15 cellular contexts compared by ENCODE assay signal in genomic region chr1:32503153-32503552, GRCh38. TPM values are rescaled to one million over a fixed set of nuclear protein-coding genes. Genes with fewer than 3 reads are reported as not detected.
DNase-seq lines count a peak whose midpoint lies in the region; ATAC-seq and TF ChIP-seq lines count a peak whose summit lies in the region.
"Had no signal": no experiment of that assay in that cellular context is flagged by ENCODE, and none has a peak within 500 bp of the region (broad histone marks: within the 10 kb centered on the region; RNA-seq: fewer than 3 reads in every experiment).

No MANE protein-coding gene starts in this region.

- POLR2A ChIA-PET in SK-N-SH (lab: Yijun Ruan, JAX), result no interaction called here

- no peak for TF ChIP-seq RAD21 in SK-N-SH (IDR thresholded peaks at IDR 0.05; ENCODE audit: low read length)

- H3K79me2 ChIP-seq in trophoblast cell (ENCODE audit: control insufficient read depth, insufficient read depth, low read length, poor library complexity), result peaks cover 5% of the 10 kb centered on the region
- no peaks in the 10 kb centered on the region for H3K79me2 ChIP-seq in SK-N-SH (ENCODE audit: insufficient read depth)

- H3K36me3 ChIP-seq in heart left ventricle (no peaks in the 10 kb centered on the region), esophagus squamous epithelium (no peaks in the 10 kb centered on the region), trophoblast cell (ENCODE audit: control insufficient read depth in 1 of 2, insufficient read depth in 2 of 2, low read length in 2 of 2) (no peaks in the 10 kb centered on the region), uterus (no peaks in the 10 kb centered on the region), SK-N-SH (replicated peaks in 1 of 2; ENCODE audit: control insufficient read depth in 1 of 2, insufficient read depth in 2 of 2, low read length in 1 of 2) (no peaks in the 10 kb centered on the region)
- H3K36me3 ChIP-seq: BLaER1 had no signal

- peaks cover 16% of the 10 kb centered on the region for H3K79me1 ChIP-seq in trophoblast cell (ENCODE audit: low read length)

- no peak overlapping the region for H2BK5ac ChIP-seq in trophoblast cell (ENCODE audit: low read depth, low read length, poor library complexity)

- no peak overlapping the region for H2AK5ac ChIP-seq in trophoblast cell (ENCODE audit: low read length)

- no peak for TF ChIP-seq CTCF in heart left ventricle (IDR thresholded peaks at IDR 0.05)
- TF ChIP-seq CTCF in esophagus squamous epithelium (IDR thresholded peaks at IDR 0.05), result no peak
- no peak for TF ChIP-seq CTCF in uterus (IDR thresholded peaks at IDR 0.05)
- no peak for TF ChIP-seq CTCF in SK-N-SH (IDR thresholded peaks at IDR 0.05)
- TF ChIP-seq CTCF in lower leg skin (IDR thresholded peaks at IDR 0.05), result no peak

- TF ChIP-seq EP300 in SK-N-SH (IDR thresholded peaks at IDR 0.05; ENCODE audit: borderline replicate concordance in 1 of 2, low read depth in 1 of 2, low read length in 1 of 2), result no peak

- TF ChIP-seq POLR2A in heart left ventricle (IDR thresholded peaks at IDR 0.05), result no peak
- no peak for TF ChIP-seq POLR2A in esophagus squamous epithelium (IDR thresholded peaks at IDR 0.05)
- TF ChIP-seq POLR2A in uterus (IDR thresholded peaks at IDR 0.05), result no peak
- TF ChIP-seq POLR2A in lower leg skin (IDR thresholded peaks at IDR 0.05), result no peak

- 95 to 99% (median 95%) methylated on average over 7 of the region's 7 CpGs for WGBS in heart left ventricle, 4 donors
- WGBS in esophagus squamous epithelium, 2 donors, result 80 to 88% methylated on average over 3 to 7 of the region's 7 CpGs
- no CpG with 5 or more reads among the region's 7 CpGs for WGBS in trophoblast cell (ENCODE audit: extremely low coverage, insufficient coverage, insufficient read length)
- WGBS in SK-N-SH (ENCODE audit: low lambda C conversion rate), result 90% methylated on average over 7 of the region's 7 CpGs
- 86 to 95% methylated on average over 7 of the region's 7 CpGs for WGBS in lower leg skin, 2 donors

- no peak overlapping the region for H3K14ac ChIP-seq in trophoblast cell (ENCODE audit: low read length)

- peaks cover 20% of the 10 kb centered on the region for H3F3A ChIP-seq in SK-N-SH (replicated peaks; ENCODE audit: insufficient read depth)

- no peaks in the 10 kb centered on the region for H3K9me2 ChIP-seq in SK-N-SH

- H3K9ac ChIP-seq in trophoblast cell (ENCODE audit: low read length) (no peak overlapping the region), SK-N-SH (no peak overlapping the region)
- H3K9ac ChIP-seq: BLaER1 had no signal

- intact Hi-C loops in heart left ventricle (cut with DNase I) (no loop called here), left ventricle myocardium superior (cut with micrococcal nuclease) (no loop called here), esophagus squamous epithelium (cut with DNase I) (no loop called here), uterus (cut with DNase I; ENCODE audit: low total_unique reads) (no loop called here), lower leg skin (cut with DNase I; ENCODE audit: low total_unique reads) (no loop called here)

- no peak for DNase-seq in heart left ventricle
- no peak for DNase-seq in left ventricle myocardium superior
- DNase-seq in esophagus squamous epithelium (lab: John Stamatoyannopoulos, UW), result no peak
- DNase-seq in trophoblast cell, result no peak
- no peak for DNase-seq in uterus
- no peak for DNase-seq in SK-N-SH
- no peak for DNase-seq in NCI-H2029 treated with DMSO at 0.1 percent for 48 hours (lab: John Stamatoyannopoulos, UW)
- no peak for DNase-seq in lower leg skin (ENCODE audit: low spot score in 2 of 2)
- DNase-seq: 8988T, GF-D8, Kasumi-1, NCI-H1417, NCI-H2081, NCI-H524 had no signal

- H3K27me3 ChIP-seq in heart left ventricle, result no peaks in the 10 kb centered on the region
- H3K27me3 ChIP-seq in esophagus squamous epithelium, result peaks cover 0 to 4% (median 0%) of the 10 kb centered on the region in 4 donors
- no peaks in the 10 kb centered on the region for H3K27me3 ChIP-seq in trophoblast cell (ENCODE audit: insufficient read depth, low read length)
- H3K27me3 ChIP-seq in uterus, result no peaks in the 10 kb centered on the region
- no peaks in the 10 kb centered on the region for H3K27me3 ChIP-seq in SK-N-SH (ENCODE audit: insufficient read depth)
- H3K27me3 ChIP-seq: BLaER1 had no signal

- H4K20me1 ChIP-seq in SK-N-SH (ENCODE audit: insufficient read depth), result no peaks in the 10 kb centered on the region
- H4K20me1 ChIP-seq: BLaER1 had no signal

- H3K4me1 ChIP-seq in heart left ventricle, result peaks cover 2 to 24% (median 10%) of the 10 kb centered on the region in 12 donors
- H3K4me1 ChIP-seq in esophagus squamous epithelium, result peaks cover 8 to 41% (median 19%) of the 10 kb centered on the region in 3 donors
- peaks cover 2 to 4% of the 10 kb centered on the region in 2 experiments for H3K4me1 ChIP-seq in trophoblast cell (ENCODE audit: control insufficient read depth in 1 of 2, insufficient read depth in 2 of 2, low read length in 2 of 2)
- no peaks in the 10 kb centered on the region for H3K4me1 ChIP-seq in uterus
- H3K4me1 ChIP-seq in SK-N-SH (ENCODE audit: control insufficient read depth in 1 of 2, insufficient read depth in 2 of 2, low read depth in 1 of 2, low read length in 1 of 2), result no peaks in the 10 kb centered on the region; a peak in 1 of 4 replicates

- H4K8ac ChIP-seq in trophoblast cell (ENCODE audit: low read depth, low read length), result no peak overlapping the region

- no peak overlapping the region for H2AFZ ChIP-seq in trophoblast cell (ENCODE audit: insufficient read depth, low read length, poor library complexity)
- no peak overlapping the region for H2AFZ ChIP-seq in SK-N-SH (ENCODE audit: low read depth)

- no peak overlapping the region for H3K18ac ChIP-seq in trophoblast cell (ENCODE audit: low read length)

- H3K4me2 ChIP-seq in trophoblast cell (ENCODE audit: low read length) (no peak overlapping the region), SK-N-SH (no peak overlapping the region)
- H3K4me2 ChIP-seq: BLaER1 had no signal

- H4K12ac ChIP-seq in trophoblast cell (ENCODE audit: low read depth, low read length), result no peak overlapping the region

- H2BK12ac ChIP-seq in trophoblast cell (ENCODE audit: low read length), result peak overlapping the region; percentile 11

- no peaks in the 10 kb centered on the region for H3K9me3 ChIP-seq in heart left ventricle
- H3K9me3 ChIP-seq in esophagus squamous epithelium, result no peaks in the 10 kb centered on the region
- H3K9me3 ChIP-seq in trophoblast cell (ENCODE audit: insufficient read depth, low read depth, low read length), result no peaks in the 10 kb centered on the region
- H3K9me3 ChIP-seq in uterus, result no peaks in the 10 kb centered on the region
- H3K9me3 ChIP-seq in SK-N-SH, result no peaks in the 10 kb centered on the region
- H3K9me3 ChIP-seq: BLaER1 had no signal

- CTCF ChIA-PET in SK-N-SH (lab: Yijun Ruan, JAX), result no interaction called here

- no peak overlapping the region for H4K91ac ChIP-seq in trophoblast cell (ENCODE audit: low read depth, low read length)

- H3K27ac ChIP-seq in heart left ventricle (peak overlapping the region in 7 of 12 donors; percentile 57 to 100 (median 95)), esophagus squamous epithelium (peak overlapping the region in 3 of 4 donors; percentile 19 to 99 (median 85)), trophoblast cell (ENCODE audit: low read depth, low read length) (no peak overlapping the region), uterus (peak overlapping the region; percentile 20 to 93), SK-N-SH (ENCODE audit: low read depth in 2 of 2, low read length in 1 of 2) (no peak overlapping the region)
- H3K27ac ChIP-seq: BLaER1 had no signal

- H3K4ac ChIP-seq in trophoblast cell (ENCODE audit: low read depth, low read length), result no peak overlapping the region

- no peak overlapping the region for H2BK120ac ChIP-seq in trophoblast cell (ENCODE audit: insufficient read depth, low read length, poor library complexity)

- no peak overlapping the region for H3K4me3 ChIP-seq in heart left ventricle
- no peak overlapping the region for H3K4me3 ChIP-seq in esophagus squamous epithelium
- no peak overlapping the region for H3K4me3 ChIP-seq in trophoblast cell (ENCODE audit: low read depth, low read length)
- H3K4me3 ChIP-seq in uterus, result no peak overlapping the region
- H3K4me3 ChIP-seq in SK-N-SH (ENCODE audit: low read depth in 2 of 2, low read length in 1 of 2), result no peak overlapping the region
- no peak overlapping the region for H3K4me3 ChIP-seq in lower leg skin (ENCODE audit: low read depth, poor library complexity, severe bottlenecking)
- H3K4me3 ChIP-seq: BLaER1 had no signal

- no peak overlapping the region for H3K23ac ChIP-seq in trophoblast cell (ENCODE audit: low read length)

- ATAC-seq in heart left ventricle (no peak), left ventricle myocardium superior (no peak)

TF ChIP-seq in SK-N-SH, 30 proteins besides CTCF, POLR2A, EP300 and RAD21:
- TF ChIP-seq MAX (IDR thresholded peaks at IDR 0.05; ENCODE audit: low read depth) (no peak), POLR2AphosphoS5 (IDR thresholded peaks at IDR 0.05; ENCODE audit: low read depth, low read length) (no peak), RXRA (IDR thresholded peaks at IDR 0.05; ENCODE audit: borderline replicate concordance, low read depth) (no peak)
TF ChIP-seq in SK-N-SH: peak in this region for 0.

RNA-seq across cellular contexts. Expression of gene ZBTB8A, which starts 36.1 kb away (rescaled TPM):
- total RNA-seq in heart left ventricle (1 to 10 TPM; 1.8 to 5.0 (median 3.1) TPM), left ventricle myocardium superior (2.5 TPM), esophagus squamous epithelium (1 to 10 TPM; 2.4 to 6.1 (median 2.8) TPM), uterus (10 to 100 TPM in 3 of 4 donors, 1 to 10 TPM in 1; 4.1 to 42.2 (median 17.2) TPM), lower leg skin (1 to 10 TPM in 3 of 4 donors, under 1 TPM in 1; 0.99 to 5.8 (median 2.8) TPM)
- polyA plus RNA-seq in heart left ventricle (1 to 10 TPM; 1.1 to 2.6 TPM), SK-N-SH (2012; rRNA removed) (1.3 and 1.9 TPM in 2 replicates)
- 8.5 and 9.2 TPM in 2 replicates for polyA plus RNA-seq in trophoblast cell (2013)
- 2.0 and 2.4 TPM in 2 replicates for polyA plus RNA-seq in SK-N-SH (2012; cell fraction: cytosol; rRNA removed)
- polyA plus RNA-seq in SK-N-SH (2012; cell fraction: nucleus; rRNA removed), result 0.85 and 2.3 TPM in 2 replicates

RNA-seq across cellular contexts. Expression of gene ZBTB8B, which starts 38.3 kb away (rescaled TPM):
- under 1 TPM in 1 of 9 donors, not detected in 8; 0.02 TPM for total RNA-seq in heart left ventricle
- under 1 TPM in 1 of 2 donors, not detected in 1; 0.01 TPM for polyA plus RNA-seq in heart left ventricle
- total RNA-seq in left ventricle myocardium superior, result not detected
- total RNA-seq in esophagus squamous epithelium, result not detected
- polyA plus RNA-seq in trophoblast cell (2013), result 0.69 and 0.79 TPM in 2 replicates
- 1 to 10 TPM in 1 of 4 donors, under 1 TPM in 1, not detected in 2; 0.06 to 3.6 TPM for total RNA-seq in uterus
- polyA plus RNA-seq in SK-N-SH (2012; rRNA removed), result 0.08 and 0.16 TPM in 2 replicates
- 0.08 and 0.10 TPM in 2 replicates for polyA plus RNA-seq in SK-N-SH (2012; cell fraction: cytosol; rRNA removed)
- polyA plus RNA-seq in SK-N-SH (2012; cell fraction: nucleus; rRNA removed), result 0.19 and 0.20 TPM in 2 replicates
- under 1 TPM in 1 of 4 donors, not detected in 3; 0.02 TPM for total RNA-seq in lower leg skin

Comparison
In these comparisons a context has a peak if more than half of its experiments do, and no peak if none do; other contexts are left out.
1. H3K27ac ChIP-seq: peak in heart left ventricle (7 of 12), esophagus squamous epithelium (3 of 4) and uterus (2 of 2); none in trophoblast cell (single experiment) and SK-N-SH (0 of 2).